Comparison of ENCODE assay signal across 19 cellular contexts in genomic region chr17:39868554-39868942, GRCh38. TPM values are rescaled to one million over a fixed set of nuclear protein-coding genes. Genes with fewer than 3 reads are reported as not detected.
A peak's percentile ranks its signal among the peaks of the same experiment; 100 is the strongest.
DNase-seq lines count a peak whose midpoint lies in the region; ATAC-seq lines count a peak whose summit lies in the region.
"Had no signal": no experiment of that assay in that cellular context is flagged by ENCODE, and none has a peak within 500 bp of the region (broad histone marks: within the 10 kb centered on the region; RNA-seq: fewer than 3 reads in every experiment).

No MANE protein-coding gene starts in this region.

- H3K4me3 Mint-ChIP-seq in activated T-cell treated with anti-CD3 and anti-CD28 coated beads, Interleukin-2, amount 50 U/mL, for 4 hours = peak overlapping the region; percentile 47
- peak overlapping the region; percentile 49 to 100 (median 66) for H3K4me3 Mint-ChIP-seq in IgD-negative memory B cell
- H3K4me3 Mint-ChIP-seq in activated naive CD8-positive, alpha-beta T cell treated with anti-CD3 and anti-CD28 coated beads for 36 hours = no peak overlapping the region
- H3K4me3 Mint-ChIP-seq in stimulated activated naive B cell treated with anti-CD40 and anti-IgM and Interleukin-4, amounts not matched to agents 10 μg/mL and 1 μg/mL and 100 μg/mL, for 72 hours = peak overlapping the region; percentile 56 to 83
- H3K4me3 Mint-ChIP-seq: dendritic cell treated with granulocyte-macrophage colony-stimulating factor and Interleukin-4, amounts not matched to agents 40 ng/mL and 50 ng/mL, for 4 days; neural crest cell had no signal

- H3K27ac Mint-ChIP-seq in IgD-negative memory B cell = peak overlapping the region; percentile 87 to 98 (median 89)
- peak overlapping the region; percentile 93 for H3K27ac Mint-ChIP-seq in activated naive CD8-positive, alpha-beta T cell treated with anti-CD3 and anti-CD28 coated beads for 36 hours
- peak overlapping the region; percentile 98 for H3K27ac Mint-ChIP-seq in stimulated activated naive B cell treated with anti-CD40 and anti-IgM and Interleukin-4, amounts not matched to agents 10 μg/mL and 1 μg/mL and 100 μg/mL, for 72 hours
- H3K27ac Mint-ChIP-seq: dendritic cell treated with granulocyte-macrophage colony-stimulating factor and Interleukin-4, amounts not matched to agents 40 ng/mL and 50 ng/mL, for 4 days had no signal

- no peak for DNase-seq in activated T-cell treated with anti-CD3 and anti-CD28 coated beads, Interleukin-2, amount 50 U/mL, for 4 hours
- DNase-seq in activated T-cell treated with anti-CD3 and anti-CD28 coated beads, Interleukin-2, amount 50 U/mL, for 1 hour = no peak
- no peak for DNase-seq in activated naive CD8-positive, alpha-beta T cell treated with anti-CD3 and anti-CD28 coated beads for 36 hours
- DNase-seq in stimulated activated naive B cell treated with anti-CD40 and anti-IgM and Interleukin-4, amounts not matched to agents 10 μg/mL and 1 μg/mL and 100 μg/mL, for 72 hours = no peak
- DNase-seq in NCI-H146 treated with DMSO at 0.1 percent for 48 hours (lab: John Stamatoyannopoulos, UW; ENCODE audit: unreplicated experiment) = no peak
- DNase-seq in ureter (ENCODE audit: low spot score) = no peak
- no peak for DNase-seq in C1 segment of cervical spinal cord (lab: John Stamatoyannopoulos, UW)
- DNase-seq: ACHN, brain microvascular endothelial cell, foreskin keratinocyte, NCI-H2029, NCI-H510A treated with DMSO at 0.1 percent for 48 hours, psoas muscle had no signal

- no peak for ATAC-seq in activated T-cell treated with anti-CD3 and anti-CD28 coated beads, Interleukin-2, amount 50 U/mL, for 4 hours
- no peak for ATAC-seq in stimulated activated naive B cell treated with anti-CD40 and anti-IgM and Interleukin-4, amounts not matched to agents 10 μg/mL and 1 μg/mL and 100 μg/mL, for 72 hours (replicated peaks)
- ATAC-seq: foreskin keratinocyte, psoas muscle had no signal

- no peaks in the 10 kb centered on the region for H3K27me3 Mint-ChIP-seq in activated T-cell treated with anti-CD3 and anti-CD28 coated beads, Interleukin-2, amount 50 U/mL, for 4 hours (ENCODE audit: low read depth)
- no peaks in the 10 kb centered on the region for H3K27me3 Mint-ChIP-seq in IgD-negative memory B cell
- H3K27me3 Mint-ChIP-seq in activated naive CD8-positive, alpha-beta T cell treated with anti-CD3 and anti-CD28 coated beads for 36 hours = no peaks in the 10 kb centered on the region
- no peaks in the 10 kb centered on the region for H3K27me3 Mint-ChIP-seq in stimulated activated naive B cell treated with anti-CD40 and anti-IgM and Interleukin-4, amounts not matched to agents 10 μg/mL and 1 μg/mL and 100 μg/mL, for 72 hours

- peaks cover 49% of the 10 kb centered on the region for H3K4me1 Mint-ChIP-seq in activated T-cell treated with anti-CD3 and anti-CD28 coated beads, Interleukin-2, amount 50 U/mL, for 4 hours (ENCODE audit: low read depth)
- peaks cover 42 to 58% (median 47%) of the 10 kb centered on the region in 3 donors for H3K4me1 Mint-ChIP-seq in IgD-negative memory B cell
- H3K4me1 Mint-ChIP-seq in activated naive CD8-positive, alpha-beta T cell treated with anti-CD3 and anti-CD28 coated beads for 36 hours = peaks cover 37% of the 10 kb centered on the region
- peaks cover 27 to 55% of the 10 kb centered on the region in 2 donors for H3K4me1 Mint-ChIP-seq in stimulated activated naive B cell treated with anti-CD40 and anti-IgM and Interleukin-4, amounts not matched to agents 10 μg/mL and 1 μg/mL and 100 μg/mL, for 72 hours
- H3K4me1 Mint-ChIP-seq: neural crest cell had no signal

- H3K9me3 Mint-ChIP-seq in activated T-cell treated with anti-CD3 and anti-CD28 coated beads, Interleukin-2, amount 50 U/mL, for 4 hours = no peaks in the 10 kb centered on the region
- H3K9me3 Mint-ChIP-seq in IgD-negative memory B cell = peaks cover 0 to 3% (median 0%) of the 10 kb centered on the region in 3 donors
- no peaks in the 10 kb centered on the region for H3K9me3 Mint-ChIP-seq in activated naive CD8-positive, alpha-beta T cell treated with anti-CD3 and anti-CD28 coated beads for 36 hours
- peaks cover 0 to 4% of the 10 kb centered on the region in 2 donors for H3K9me3 Mint-ChIP-seq in stimulated activated naive B cell treated with anti-CD40 and anti-IgM and Interleukin-4, amounts not matched to agents 10 μg/mL and 1 μg/mL and 100 μg/mL, for 72 hours

- no peaks in the 10 kb centered on the region for H3K36me3 Mint-ChIP-seq in activated T-cell treated with anti-CD3 and anti-CD28 coated beads, Interleukin-2, amount 50 U/mL, for 4 hours (ENCODE audit: insufficient read depth)
- H3K36me3 Mint-ChIP-seq in IgD-negative memory B cell = no peaks in the 10 kb centered on the region
- peaks cover 2% of the 10 kb centered on the region for H3K36me3 Mint-ChIP-seq in activated naive CD8-positive, alpha-beta T cell treated with anti-CD3 and anti-CD28 coated beads for 36 hours
- H3K36me3 Mint-ChIP-seq in stimulated activated naive B cell treated with anti-CD40 and anti-IgM and Interleukin-4, amounts not matched to agents 10 μg/mL and 1 μg/mL and 100 μg/mL, for 72 hours = peaks cover 3 to 9% of the 10 kb centered on the region in 2 donors

RNA-seq across cellular contexts. Expression of gene ZPBP2, which starts 0.5 kb away (rescaled TPM):
- under 1 TPM in 2 of 3 donors, not detected in 1; 0.16 to 0.28 TPM for total RNA-seq in activated T-cell treated with anti-CD3 and anti-CD28 coated beads, Interleukin-2, amount 50 U/mL, for 4 hours
- 0.84 TPM for polyA plus RNA-seq in IgD-negative memory B cell
- not detected for total RNA-seq in activated naive CD8-positive, alpha-beta T cell treated with anti-CD3 and anti-CD28 coated beads for 36 hours
- total RNA-seq in ureter = not detected
- total RNA-seq: foreskin keratinocyte, mesenteric fat pad, neural crest cell, psoas muscle, smooth muscle cell, tibial nerve had no signal
- polyA plus RNA-seq: foreskin keratinocyte, psoas muscle, smooth muscle cell had no signal

RNA-seq across cellular contexts. Expression of gene IKZF3, which starts 4.4 kb away (rescaled TPM):
- total RNA-seq in activated T-cell treated with anti-CD3 and anti-CD28 coated beads, Interleukin-2, amount 50 U/mL, for 4 hours = 100 to 1,000 TPM in 1 of 3 donors, 10 to 100 TPM in 2; 82.3 to 106 (median 91.6) TPM
- 103 TPM for polyA plus RNA-seq in IgD-negative memory B cell
- total RNA-seq in activated naive CD8-positive, alpha-beta T cell treated with anti-CD3 and anti-CD28 coated beads for 36 hours = 10 to 100 TPM; 43.9 to 44.6 TPM
- 24.3 TPM for total RNA-seq in ureter
- total RNA-seq: neural crest cell had no signal
- polyA plus RNA-seq: foreskin keratinocyte, smooth muscle cell had no signal

RNA-seq across cellular contexts. Expression of gene GSDMB, which starts 49.9 kb away (rescaled TPM):
- 1 to 10 TPM; 4.1 to 5.1 (median 4.7) TPM for total RNA-seq in activated T-cell treated with anti-CD3 and anti-CD28 coated beads, Interleukin-2, amount 50 U/mL, for 4 hours
- polyA plus RNA-seq in IgD-negative memory B cell = 0.36 TPM
- 1 to 10 TPM; 7.6 to 8.7 TPM for total RNA-seq in activated naive CD8-positive, alpha-beta T cell treated with anti-CD3 and anti-CD28 coated beads for 36 hours
- total RNA-seq in ureter = 57.7 TPM

RNA-seq across cellular contexts. Expression of gene ORMDL3, which starts 58.9 kb away (rescaled TPM):
- 10 to 100 TPM; 48.9 to 71.0 (median 52.1) TPM for total RNA-seq in activated T-cell treated with anti-CD3 and anti-CD28 coated beads, Interleukin-2, amount 50 U/mL, for 4 hours
- 182 TPM for polyA plus RNA-seq in IgD-negative memory B cell
- 10 to 100 TPM; 59.1 to 62.3 TPM for total RNA-seq in activated naive CD8-positive, alpha-beta T cell treated with anti-CD3 and anti-CD28 coated beads for 36 hours
- 147 TPM for total RNA-seq in ureter

RNA-seq across cellular contexts. Expression of gene LRRC3C, which starts 59.0 kb away (rescaled TPM):
- total RNA-seq in activated T-cell treated with anti-CD3 and anti-CD28 coated beads, Interleukin-2, amount 50 U/mL, for 4 hours = not detected
- not detected for polyA plus RNA-seq in IgD-negative memory B cell
- total RNA-seq in activated naive CD8-positive, alpha-beta T cell treated with anti-CD3 and anti-CD28 coated beads for 36 hours = not detected
- not detected for total RNA-seq in ureter
- total RNA-seq: foreskin keratinocyte, mesenteric fat pad, neural crest cell, psoas muscle, smooth muscle cell, tibial nerve had no signal
- polyA plus RNA-seq: foreskin keratinocyte, smooth muscle cell had no signal
